Comparison of ENCODE assay signal across 12 cellular contexts in the genomic region with DNA sequence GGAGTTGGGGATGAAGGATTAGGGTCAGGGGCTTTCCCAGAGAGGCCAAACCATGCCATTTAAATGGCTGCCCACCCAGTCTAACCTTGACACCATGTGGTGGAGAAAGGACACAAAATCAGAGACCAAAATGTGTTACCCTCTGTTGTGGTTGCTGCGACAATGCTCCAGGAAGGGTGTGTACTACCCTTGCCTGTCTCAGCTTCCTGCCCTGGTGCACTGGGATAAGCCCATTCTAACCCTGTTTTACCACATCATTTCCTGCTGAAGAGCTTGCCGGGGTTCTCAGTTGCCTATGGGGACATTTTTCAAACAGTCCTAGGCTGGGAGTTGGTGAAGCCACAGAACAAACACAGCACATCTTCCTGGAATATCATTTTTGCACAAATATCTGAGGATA. TPM values are rescaled to one million over a fixed set of nuclear protein-coding genes. Genes with fewer than 3 reads are reported as not detected.
A peak's percentile ranks its signal among the peaks of the same experiment; 100 is the strongest.
DNase-seq lines count a peak whose midpoint lies in the region; ATAC-seq and TF ChIP-seq lines count a peak whose summit lies in the region.
"Had no signal": no experiment of that assay in that cellular context is flagged by ENCODE, and none has a peak within 500 bp of the region (broad histone marks: within the 10 kb centered on the region; RNA-seq: fewer than 3 reads in every experiment).

No MANE protein-coding gene starts in this region.

- H3K4me3 ChIP-seq in CD4-positive, CD25-positive, alpha-beta regulatory T cell (ENCODE audit: low read depth, low read length): peak overlapping the region; percentile 77
- no peak overlapping the region for H3K4me3 ChIP-seq in psoas muscle
- H3K4me3 ChIP-seq: right lobe of liver had no signal

- intact Hi-C loops in activated T-helper 1 cell treated with anti-CD3 and anti-CD28 coated beads, Interleukin-12 subunit alpha, Interleukin-12 subunit beta, Interleukin-2, Interleukin-4 antibody, amounts not matched to agents 30 ng/mL and 10 ng/mL and 1 ng/mL, durations not matched to agents 14 hours and 24 hours and 36 hours (cut with micrococcal nuclease): loop anchor here (1.0 kb wide), 1 partner anchor 191 kb away; no protein-coding TSS in a partner anchor
- intact Hi-C loops in psoas muscle (cut with DNase I): no loop called here

- H3K4me1 ChIP-seq in CD4-positive, CD25-positive, alpha-beta regulatory T cell (ENCODE audit: control insufficient read depth, insufficient read depth, low read length, poor library complexity, severe bottlenecking): peaks cover 42% of the 10 kb centered on the region
- H3K4me1 ChIP-seq in psoas muscle: no peaks in the 10 kb centered on the region
- H3K4me1 ChIP-seq: right lobe of liver had no signal

- peaks cover 7% of the 10 kb centered on the region for H3K27me3 ChIP-seq in CD4-positive, CD25-positive, alpha-beta regulatory T cell (ENCODE audit: control insufficient read depth, insufficient read depth, low read length)
- peaks cover 8 to 52% (median 14%) of the 10 kb centered on the region in 3 donors for H3K27me3 ChIP-seq in psoas muscle (ENCODE audit: insufficient read depth in 3 of 3, low read length in 2 of 3)

- 49 to 61% (median 52%) methylated on average over 2 of the region's 2 CpGs for WGBS in psoas muscle, 3 donors

- no peak for TF ChIP-seq CTCF in psoas muscle (IDR thresholded peaks at IDR 0.05)

- H3K27me3 Mint-ChIP-seq in CD4-positive, CD25-positive, alpha-beta regulatory T cell: peaks cover 47% of the 10 kb centered on the region
- H3K27me3 Mint-ChIP-seq in T-helper 1 cell treated with Interleukin-12 subunit alpha and Interleukin-12 subunit beta and Interleukin-4 antibody, amounts not matched to agents 30 μg/mL and 1 μg/mL, for 36 hours (ENCODE audit: low read depth): peaks cover 48% of the 10 kb centered on the region
- H3K27me3 Mint-ChIP-seq in activated T-helper 1 cell treated with anti-CD3 and anti-CD28 coated beads, Interleukin-12 subunit alpha, Interleukin-12 subunit beta, Interleukin-2, Interleukin-4 antibody, amounts not matched to agents 30 ng/mL and 10 ng/mL and 1 ng/mL, durations not matched to agents 14 hours and 24 hours and 36 hours (ENCODE audit: insufficient read depth): peaks cover 21% of the 10 kb centered on the region

- ATAC-seq in CD4-positive, CD25-positive, alpha-beta regulatory T cell (ENCODE audit: low read depth in 2 of 2): peak; percentile 78 to 80
- ATAC-seq in psoas muscle (peak in 1 of 4 donors; percentile 48), GM19351 (IDR thresholded peaks at IDR 0.05; ENCODE audit: unreplicated experiment) (no peak), HG03439 (IDR thresholded peaks at IDR 0.05; ENCODE audit: unreplicated experiment) (no peak)

- H3K36me3 ChIP-seq in CD4-positive, CD25-positive, alpha-beta regulatory T cell (ENCODE audit: control insufficient read depth, insufficient read depth, low read length): no peaks in the 10 kb centered on the region
- no peaks in the 10 kb centered on the region for H3K36me3 ChIP-seq in psoas muscle (ENCODE audit: insufficient read depth in 1 of 2, low read depth in 1 of 2)
- H3K36me3 ChIP-seq: right lobe of liver had no signal

- H3K4me3 Mint-ChIP-seq in CD4-positive, CD25-positive, alpha-beta regulatory T cell: peak overlapping the region; percentile 71 to 84 (median 80)
- H3K4me3 Mint-ChIP-seq in T-helper 1 cell treated with Interleukin-12 subunit alpha and Interleukin-12 subunit beta and Interleukin-4 antibody, amounts not matched to agents 30 μg/mL and 1 μg/mL, for 36 hours: peak overlapping the region; percentile 66
- H3K4me3 Mint-ChIP-seq in activated T-helper 1 cell treated with anti-CD3 and anti-CD28 coated beads, Interleukin-12 subunit alpha, Interleukin-12 subunit beta, Interleukin-2, Interleukin-4 antibody, amounts not matched to agents 30 ng/mL and 10 ng/mL and 1 ng/mL, durations not matched to agents 14 hours and 24 hours and 36 hours: peak overlapping the region; percentile 19

- no peaks in the 10 kb centered on the region for H3K36me3 Mint-ChIP-seq in CD4-positive, CD25-positive, alpha-beta regulatory T cell
- H3K36me3 Mint-ChIP-seq in T-helper 1 cell treated with Interleukin-12 subunit alpha and Interleukin-12 subunit beta and Interleukin-4 antibody, amounts not matched to agents 30 μg/mL and 1 μg/mL, for 36 hours (ENCODE audit: low read depth): peaks cover 20% of the 10 kb centered on the region
- H3K36me3 Mint-ChIP-seq in activated T-helper 1 cell treated with anti-CD3 and anti-CD28 coated beads, Interleukin-12 subunit alpha, Interleukin-12 subunit beta, Interleukin-2, Interleukin-4 antibody, amounts not matched to agents 30 ng/mL and 10 ng/mL and 1 ng/mL, durations not matched to agents 14 hours and 24 hours and 36 hours (ENCODE audit: low read depth): no peaks in the 10 kb centered on the region

- peak overlapping the region; percentile 66 for H3K27ac ChIP-seq in CD4-positive, CD25-positive, alpha-beta regulatory T cell (ENCODE audit: insufficient read depth, low read length, poor library complexity, severe bottlenecking)
- H3K27ac ChIP-seq in psoas muscle: peak overlapping the region; percentile 9
- H3K27ac ChIP-seq: right lobe of liver had no signal

- DNase-seq in CD4-positive, CD25-positive, alpha-beta regulatory T cell: peak; percentile 8 to 89 (median 68)
- DNase-seq in activated T-helper 1 cell treated with anti-CD3 and anti-CD28 coated beads, Interleukin-12 subunit alpha, Interleukin-12 subunit beta, Interleukin-2, Interleukin-4 antibody, amounts not matched to agents 30 ng/mL and 10 ng/mL and 1 ng/mL, durations not matched to agents 14 hours and 24 hours and 36 hours (ENCODE audit: low spot score): peak; percentile 65
- no peak for DNase-seq in psoas muscle
- DNase-seq in NCI-H510A (lab: John Stamatoyannopoulos, UW): no peak
- no peak for DNase-seq in NCI-H2171 (lab: John Stamatoyannopoulos, UW)
- DNase-seq: HCEC 1CT, IMR-90, right lobe of liver had no signal

- H3K4me1 Mint-ChIP-seq in CD4-positive, CD25-positive, alpha-beta regulatory T cell: peaks cover 26 to 80% (median 44%) of the 10 kb centered on the region in 4 donors
- peaks cover 41% of the 10 kb centered on the region for H3K4me1 Mint-ChIP-seq in T-helper 1 cell treated with Interleukin-12 subunit alpha and Interleukin-12 subunit beta and Interleukin-4 antibody, amounts not matched to agents 30 μg/mL and 1 μg/mL, for 36 hours (ENCODE audit: low read depth)
- peaks cover 54% of the 10 kb centered on the region for H3K4me1 Mint-ChIP-seq in activated T-helper 1 cell treated with anti-CD3 and anti-CD28 coated beads, Interleukin-12 subunit alpha, Interleukin-12 subunit beta, Interleukin-2, Interleukin-4 antibody, amounts not matched to agents 30 ng/mL and 10 ng/mL and 1 ng/mL, durations not matched to agents 14 hours and 24 hours and 36 hours (ENCODE audit: low read depth)

- H3K9me3 Mint-ChIP-seq in CD4-positive, CD25-positive, alpha-beta regulatory T cell: peaks cover 0 to 9% (median 1%) of the 10 kb centered on the region in 7 donors
- peaks cover 8% of the 10 kb centered on the region for H3K9me3 Mint-ChIP-seq in T-helper 1 cell treated with Interleukin-12 subunit alpha and Interleukin-12 subunit beta and Interleukin-4 antibody, amounts not matched to agents 30 μg/mL and 1 μg/mL, for 36 hours
- no peaks in the 10 kb centered on the region for H3K9me3 Mint-ChIP-seq in activated T-helper 1 cell treated with anti-CD3 and anti-CD28 coated beads, Interleukin-12 subunit alpha, Interleukin-12 subunit beta, Interleukin-2, Interleukin-4 antibody, amounts not matched to agents 30 ng/mL and 10 ng/mL and 1 ng/mL, durations not matched to agents 14 hours and 24 hours and 36 hours

- no peaks in the 10 kb centered on the region for H3K9me3 ChIP-seq in CD4-positive, CD25-positive, alpha-beta regulatory T cell (ENCODE audit: control insufficient read depth in 2 of 2, low read length in 2 of 2)
- H3K9me3 ChIP-seq in psoas muscle: no peaks in the 10 kb centered on the region
- H3K9me3 ChIP-seq: right lobe of liver had no signal

- H3K27ac Mint-ChIP-seq in CD4-positive, CD25-positive, alpha-beta regulatory T cell: peak overlapping the region; percentile 86 to 95 (median 94)
- peak overlapping the region; percentile 87 for H3K27ac Mint-ChIP-seq in T-helper 1 cell treated with Interleukin-12 subunit alpha and Interleukin-12 subunit beta and Interleukin-4 antibody, amounts not matched to agents 30 μg/mL and 1 μg/mL, for 36 hours
- peak overlapping the region; percentile 65 for H3K27ac Mint-ChIP-seq in activated T-helper 1 cell treated with anti-CD3 and anti-CD28 coated beads, Interleukin-12 subunit alpha, Interleukin-12 subunit beta, Interleukin-2, Interleukin-4 antibody, amounts not matched to agents 30 ng/mL and 10 ng/mL and 1 ng/mL, durations not matched to agents 14 hours and 24 hours and 36 hours

RNA-seq across cellular contexts. Expression of gene OR4D1, which starts 4.9 kb away (rescaled TPM):
- 0.42 TPM for total RNA-seq in CD4-positive, CD25-positive, alpha-beta regulatory T cell
- polyA plus RNA-seq in CD4-positive, CD25-positive, alpha-beta regulatory T cell: 1 to 10 TPM in 1 of 4 donors, under 1 TPM in 3; 0.54 to 1.1 (median 0.81) TPM
- total RNA-seq in activated T-helper 1 cell treated with anti-CD3 and anti-CD28 coated beads, Interleukin-12 subunit alpha, Interleukin-12 subunit beta, Interleukin-2, Interleukin-4 antibody, amounts not matched to agents 30 ng/mL and 10 ng/mL and 1 ng/mL, durations not matched to agents 14 hours and 24 hours and 36 hours: 0.10 and 0.26 TPM in 2 replicates
- total RNA-seq in psoas muscle: not detected
- polyA plus RNA-seq in psoas muscle: under 1 TPM in 2 of 3 donors, not detected in 1; 0.03 TPM
- total RNA-seq: IMR-90, right lobe of liver had no signal
- polyA plus RNA-seq: BJ, IMR-90 had no signal

RNA-seq across cellular contexts. Expression of gene OR4D2, which starts 13.7 kb away (rescaled TPM):
- not detected for total RNA-seq in CD4-positive, CD25-positive, alpha-beta regulatory T cell
- polyA plus RNA-seq in CD4-positive, CD25-positive, alpha-beta regulatory T cell: not detected
- not detected in 2 replicates for total RNA-seq in activated T-helper 1 cell treated with anti-CD3 and anti-CD28 coated beads, Interleukin-12 subunit alpha, Interleukin-12 subunit beta, Interleukin-2, Interleukin-4 antibody, amounts not matched to agents 30 ng/mL and 10 ng/mL and 1 ng/mL, durations not matched to agents 14 hours and 24 hours and 36 hours
- not detected for total RNA-seq in psoas muscle
- not detected for polyA plus RNA-seq in psoas muscle
- total RNA-seq: IMR-90, right lobe of liver had no signal
- polyA plus RNA-seq: BJ, IMR-90 had no signal

RNA-seq across cellular contexts. Expression of gene EPX, which starts 39.5 kb away (rescaled TPM):
- not detected for total RNA-seq in CD4-positive, CD25-positive, alpha-beta regulatory T cell
- not detected for polyA plus RNA-seq in CD4-positive, CD25-positive, alpha-beta regulatory T cell
- total RNA-seq in activated T-helper 1 cell treated with anti-CD3 and anti-CD28 coated beads, Interleukin-12 subunit alpha, Interleukin-12 subunit beta, Interleukin-2, Interleukin-4 antibody, amounts not matched to agents 30 ng/mL and 10 ng/mL and 1 ng/mL, durations not matched to agents 14 hours and 24 hours and 36 hours: not detected in 2 replicates
- under 1 TPM in 1 of 4 donors, not detected in 3; 0.12 TPM for total RNA-seq in psoas muscle
- not detected for polyA plus RNA-seq in psoas muscle
- total RNA-seq: IMR-90 had no signal
- polyA plus RNA-seq: BJ, IMR-90 had no signal

Comparison
In these comparisons a context has a peak if more than half of its experiments do, and no peak if none do; other contexts are left out.
1. ATAC-seq: peak in CD4-positive, CD25-positive, alpha-beta regulatory T cell (2 of 2); none in GM19351 (single experiment) and HG03439 (single experiment).
2. DNase-seq: peak in CD4-positive, CD25-positive, alpha-beta regulatory T cell (3 of 3) and activated T-helper 1 cell treated with anti-CD3 and anti-CD28 coated beads, Interleukin-12 subunit alpha, Interleukin-12 subunit beta, Interleukin-2, Interleukin-4 antibody, amounts not matched to agents 30 ng/mL and 10 ng/mL and 1 ng/mL, durations not matched to agents 14 hours and 24 hours and 36 hours (single experiment); none in psoas muscle (0 of 2), NCI-H510A (single experiment) and NCI-H2171 (single experiment).
3. H3K4me3 Mint-ChIP-seq: peak in every context shown above with its lines; median percentile 80 in CD4-positive, CD25-positive, alpha-beta regulatory T cell; 66 in T-helper 1 cell treated with Interleukin-12 subunit alpha and Interleukin-12 subunit beta and Interleukin-4 antibody, amounts not matched to agents 30 μg/mL and 1 μg/mL, for 36 hours; 19 in activated T-helper 1 cell treated with anti-CD3 and anti-CD28 coated beads, Interleukin-12 subunit alpha, Interleukin-12 subunit beta, Interleukin-2, Interleukin-4 antibody, amounts not matched to agents 30 ng/mL and 10 ng/mL and 1 ng/mL, durations not matched to agents 14 hours and 24 hours and 36 hours.
4. Peak in every context shown above with its lines, with median percentiles within 50 percentile points of each other: H3K27ac Mint-ChIP-seq.